ENCODE assay signal across 18 cellular contexts in the genomic region with DNA sequence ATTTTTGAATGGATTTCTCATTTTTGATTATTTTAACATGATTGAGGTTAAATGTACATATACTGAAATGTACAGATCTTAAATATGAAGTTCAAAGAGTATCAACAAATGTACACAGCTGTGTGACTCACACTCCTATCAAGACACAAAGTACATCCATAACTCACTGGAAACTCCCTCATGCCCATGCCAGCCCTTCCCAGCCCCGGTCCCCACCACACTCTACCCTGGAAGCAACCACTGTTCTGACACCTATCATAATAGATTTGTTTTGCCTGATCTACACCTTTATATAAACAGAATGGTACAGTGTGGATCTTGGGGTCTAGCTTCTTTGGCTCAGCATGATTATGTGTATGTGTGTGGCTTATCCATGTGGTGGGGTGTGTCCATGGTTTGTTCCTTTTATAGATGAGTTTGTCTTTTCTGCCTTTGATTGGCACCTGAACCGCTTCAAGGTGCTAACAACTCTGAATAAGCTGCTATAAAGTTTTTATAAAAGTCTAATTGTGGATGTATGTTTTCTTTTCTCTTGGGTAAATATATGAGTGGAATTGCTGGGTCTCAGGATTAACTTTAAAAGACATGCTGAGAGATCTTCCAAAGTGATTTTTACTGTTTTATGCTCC.
DNase-seq lines count a peak whose midpoint lies in the region; ATAC-seq and TF ChIP-seq lines count a peak whose summit lies in the region.
"Had no signal": no experiment of that assay in that cellular context is flagged by ENCODE, and none has a peak within 500 bp of the region (broad histone marks: within the 10 kb centered on the region; RNA-seq: fewer than 3 reads in every experiment).

No MANE protein-coding gene starts in this region.

- no peak overlapping the region for H2BK5ac ChIP-seq in H9 (ENCODE audit: insufficient read length, low read length)

- H3K79me2 ChIP-seq in PC-3 (ENCODE audit: low read length) (no peaks in the 10 kb centered on the region), neural progenitor cell (ENCODE audit: low read depth) (peaks cover 14% of the 10 kb centered on the region), H9 (ENCODE audit: insufficient read depth, low read length) (no peaks in the 10 kb centered on the region)

- H3K9me3 ChIP-seq in PC-3 (ENCODE audit: low read length) (no peaks in the 10 kb centered on the region), neural progenitor cell (ENCODE audit: low read depth) (no peaks in the 10 kb centered on the region), H9 (ENCODE audit: control insufficient read depth, low read depth, low read length) (peaks cover 5% of the 10 kb centered on the region), upper lobe of left lung (no peaks in the 10 kb centered on the region)
- H3K9me3 ChIP-seq: spleen had no signal

- POLR2A ChIA-PET in PC-3 (lab: Charles Lee; ENCODE audit: unreplicated experiment) = no interaction called here

- H3K4me3 ChIP-seq in PC-3 (ENCODE audit: low read length) = no peak overlapping the region
- H3K4me3 ChIP-seq in epithelial cell of proximal tubule (ENCODE audit: low read depth, low read length) = no peak overlapping the region
- H3K4me3 ChIP-seq in neural progenitor cell = no peak overlapping the region
- H3K4me3 ChIP-seq in upper lobe of left lung = no peak overlapping the region

- TF ChIP-seq POLR2A in upper lobe of left lung (IDR thresholded peaks at IDR 0.05) = no peak

- no peaks in the 10 kb centered on the region for H3K79me1 ChIP-seq in H9 (ENCODE audit: insufficient read depth, low read depth, low read length, poor library complexity, severe bottlenecking)

- DNase-seq in Calu3 = no peak
- peak; percentile 12 for DNase-seq in PC-3
- DNase-seq in epithelial cell of proximal tubule (ENCODE audit: low read depth) = peak; percentile 22
- DNase-seq in neural progenitor cell (ENCODE audit: low spot score) = no peak
- no peak for DNase-seq in H9
- no peak for DNase-seq in stimulated activated naive CD4-positive, alpha-beta T cell treated with Interleukin-2 at 50 U/mL for 16 hours (lab: John Stamatoyannopoulos, UW)
- DNase-seq in upper lobe of left lung = no peak
- DNase-seq: activated naive CD4-positive, alpha-beta T cell treated with anti-CD3 and anti-CD28 coated beads, Interleukin-2, amount 10 ng/mL, durations not matched to agents 7 days and 5 days; activated T-cell treated with anti-CD3 and anti-CD28 coated beads, Interleukin-2, amount 50 U/mL, for 1 hour; anterior cingulate cortex; CD4-positive, alpha-beta memory T cell; heart right ventricle; NCI-H1694; spleen; T-helper 1 cell had no signal

- H3K9ac ChIP-seq in PC-3 (ENCODE audit: low read length) = no peak overlapping the region
- no peak overlapping the region for H3K9ac ChIP-seq in neural progenitor cell
- no peak overlapping the region for H3K9ac ChIP-seq in H9 (ENCODE audit: extremely low read depth, insufficient read length, low read length)

- H3F3A ChIP-seq in PC-3 (ENCODE audit: low read length, unreplicated experiment) (no peaks in the 10 kb centered on the region), neural progenitor cell (ENCODE audit: low read depth) (peaks cover 23% of the 10 kb centered on the region)

- H3K4me3 Mint-ChIP-seq in Calu3 (ENCODE audit: low read depth, unreplicated experiment) (no peak overlapping the region), neural progenitor cell (no peak overlapping the region), H9 (no peak overlapping the region)
- H3K4me3 Mint-ChIP-seq: activated naive CD4-positive, alpha-beta T cell treated with anti-CD3 and anti-CD28 coated beads, Interleukin-2, amount 10 ng/mL, durations not matched to agents 7 days and 5 days; CD4-positive, alpha-beta memory T cell; natural killer cell treated with Interleukin-12 subunit alpha and Interleukin-12 subunit beta and Interleukin-15 and Interleukin-18, amount 100 ng/mL, for 72 hours had no signal

- H3K27me3 ChIP-seq in PC-3 (ENCODE audit: low read length) (no peaks in the 10 kb centered on the region), neural progenitor cell (no peaks in the 10 kb centered on the region), H9 (ENCODE audit: insufficient read depth, low read length) (peaks cover 2% of the 10 kb centered on the region; the same call in 1 of the 2 replicates), upper lobe of left lung (no peaks in the 10 kb centered on the region)
- H3K27me3 ChIP-seq: heart right ventricle had no signal

- H3K4me2 ChIP-seq in PC-3 (ENCODE audit: low read length) (no peak overlapping the region), neural progenitor cell (peak overlapping the region; percentile 47), H9 (ENCODE audit: insufficient read depth, insufficient read length, low read length) (no peak overlapping the region)

- H3K27ac ChIP-seq in PC-3 (ENCODE audit: low read length) = no peak overlapping the region
- peak overlapping the region; percentile 7 for H3K27ac ChIP-seq in neural progenitor cell
- no peak overlapping the region for H3K27ac ChIP-seq in H9 (ENCODE audit: insufficient read length, low read depth, low read length)
- H3K27ac ChIP-seq in upper lobe of left lung = no peak overlapping the region
- H3K27ac ChIP-seq: heart right ventricle, spleen had no signal

- H3K9me3 Mint-ChIP-seq in Calu3 (ENCODE audit: low read depth, unreplicated experiment) (no peaks in the 10 kb centered on the region), neural progenitor cell (peaks cover 24% of the 10 kb centered on the region), H9 (peaks cover 6% of the 10 kb centered on the region in 2 experiments)
- H3K9me3 Mint-ChIP-seq: natural killer cell treated with Interleukin-12 subunit alpha and Interleukin-12 subunit beta and Interleukin-15 and Interleukin-18, amount 100 ng/mL, for 72 hours had no signal

- whole genome bisulfite sequencing in H9 (ENCODE audit: extremely low coverage, insufficient read length, low lambda C conversion rate) = no CpG with 5 or more reads among the region's 2 CpGs
- 69 to 83% methylated on average over 2 of the region's 2 CpGs for WGBS in upper lobe of left lung, 2 donors

- H2BK20ac ChIP-seq in H9 (ENCODE audit: low read depth, low read length, poor library complexity, severe bottlenecking) = no peak overlapping the region

- no peak overlapping the region for H4K8ac ChIP-seq in H9 (replicated peaks; ENCODE audit: insufficient read length, low read depth, low read length)

- no peak for TF ChIP-seq EP300 in upper lobe of left lung (IDR thresholded peaks at IDR 0.05)

- H3T11ph ChIP-seq in H9 (ENCODE audit: low read length) = no peak overlapping the region

- H3K36me3 Mint-ChIP-seq in Calu3 (ENCODE audit: insufficient read depth, unreplicated experiment) (no peaks in the 10 kb centered on the region), neural progenitor cell (peaks cover 22% of the 10 kb centered on the region), H9 (ENCODE audit: insufficient read depth in 1 of 3, low read depth in 3 of 3) (peaks cover 3 to 7% (median 5%) of the 10 kb centered on the region in 3 experiments; a peak in 5 of 7 replicates)
- H3K36me3 Mint-ChIP-seq: activated naive CD4-positive, alpha-beta T cell treated with anti-CD3 and anti-CD28 coated beads, Interleukin-2, amount 10 ng/mL, durations not matched to agents 7 days and 5 days; CD4-positive, alpha-beta memory T cell; natural killer cell treated with Interleukin-12 subunit alpha and Interleukin-12 subunit beta and Interleukin-15 and Interleukin-18, amount 100 ng/mL, for 72 hours had no signal

- no peak overlapping the region for H3K18ac ChIP-seq in H9 (ENCODE audit: insufficient read length, low read depth, low read length)

- no peak overlapping the region for H3K23ac ChIP-seq in H9 (ENCODE audit: insufficient read length, low read depth, low read length)

- H2BK12ac ChIP-seq in H9 (ENCODE audit: insufficient read length, low read depth, low read length) = no peak overlapping the region

- no peak overlapping the region for H2BK120ac ChIP-seq in H9 (ENCODE audit: low read depth, low read length, poor library complexity, severe bottlenecking)

- H3K27me3 Mint-ChIP-seq in Calu3 (ENCODE audit: unreplicated experiment) = no peaks in the 10 kb centered on the region
- H3K27me3 Mint-ChIP-seq in neural progenitor cell (ENCODE audit: insufficient read depth, low read depth) = peaks cover 3% of the 10 kb centered on the region
- peaks cover 77% of the 10 kb centered on the region for H3K27me3 Mint-ChIP-seq in H9 (ENCODE audit: low read depth)
- H3K27me3 Mint-ChIP-seq: natural killer cell treated with Interleukin-12 subunit alpha and Interleukin-12 subunit beta and Interleukin-15 and Interleukin-18, amount 100 ng/mL, for 72 hours had no signal

- no peak overlapping the region for H3K56ac ChIP-seq in H9 (ENCODE audit: insufficient read length, low read depth, low read length)

- H3K4me1 ChIP-seq in PC-3 (ENCODE audit: insufficient read depth, low read length) (no peaks in the 10 kb centered on the region), neural progenitor cell (peaks cover 34% of the 10 kb centered on the region), H9 (ENCODE audit: insufficient read depth, low read length) (peaks cover 5% of the 10 kb centered on the region; the same call in 1 of the 2 replicates), upper lobe of left lung (peaks cover 0 to 19% (median 7%) of the 10 kb centered on the region in 4 donors)

- no peak overlapping the region for H2BK15ac ChIP-seq in H9 (ENCODE audit: low read depth, low read length)

- CTCF ChIA-PET in Calu3 (lab: Charles Lee) (interaction anchor here (0.8 kb wide), 1 partner anchor 386 kb away, joined by 3 read pairs; no protein-coding TSS in a partner anchor), PC-3 (lab: Charles Lee) (no interaction called here)

- no peak overlapping the region for H2AK5ac ChIP-seq in H9 (ENCODE audit: insufficient read length, low read length)

- H3K4me1 Mint-ChIP-seq in Calu3 (ENCODE audit: low read depth, unreplicated experiment) (peaks cover 22% of the 10 kb centered on the region), neural progenitor cell (peaks cover 37% of the 10 kb centered on the region), H9 (peaks cover 24 to 30% of the 10 kb centered on the region in 2 experiments)
- H3K4me1 Mint-ChIP-seq: activated naive CD4-positive, alpha-beta T cell treated with anti-CD3 and anti-CD28 coated beads, Interleukin-2, amount 10 ng/mL, durations not matched to agents 7 days and 5 days had no signal

- H3K27ac Mint-ChIP-seq in Calu3 (ENCODE audit: unreplicated experiment) (peak overlapping the region; percentile 29), neural progenitor cell (peak overlapping the region; percentile 68), H9 (no peak overlapping the region)
- H3K27ac Mint-ChIP-seq: activated naive CD4-positive, alpha-beta T cell treated with anti-CD3 and anti-CD28 coated beads, Interleukin-2, amount 10 ng/mL, durations not matched to agents 7 days and 5 days; CD4-positive, alpha-beta memory T cell had no signal

- H2AFZ ChIP-seq in PC-3 (ENCODE audit: low read length) = no peak overlapping the region
- H2AFZ ChIP-seq in neural progenitor cell (replicated peaks) = no peak overlapping the region
- H2AFZ ChIP-seq in H9 (ENCODE audit: low read length) = no peak overlapping the region

- ATAC-seq in PC-3 (peak; percentile 55), GM19395 (IDR thresholded peaks at IDR 0.05; ENCODE audit: unreplicated experiment) (no peak), upper lobe of left lung (ENCODE audit: low FRiP score in 2 of 2) (no peak)
- ATAC-seq: HCT116; natural killer cell treated with Interleukin-12 subunit alpha and Interleukin-12 subunit beta and Interleukin-15 and Interleukin-18, amount 100 ng/mL, for 72 hours had no signal

- H4K20me1 ChIP-seq in PC-3 (ENCODE audit: low read length) (no peaks in the 10 kb centered on the region), neural progenitor cell (ENCODE audit: low read depth) (no peaks in the 10 kb centered on the region), H9 (ENCODE audit: control insufficient read depth, insufficient read depth, insufficient read length) (no peaks in the 10 kb centered on the region)

- H3K4ac ChIP-seq in H9 (ENCODE audit: low read depth, low read length) = no peak overlapping the region

- H3K36me3 ChIP-seq in PC-3 (ENCODE audit: low read depth, low read length) (no peaks in the 10 kb centered on the region), neural progenitor cell (no peaks in the 10 kb centered on the region), upper lobe of left lung (no peaks in the 10 kb centered on the region)
- H3K36me3 ChIP-seq: heart right ventricle, spleen had no signal

- no peaks in the 10 kb centered on the region for H3K23me2 ChIP-seq in H9 (ENCODE audit: insufficient read length, low read depth, low read length, poor library complexity, severe bottlenecking)

- TF ChIP-seq CTCF in Calu3 (IDR thresholded peaks at IDR 0.05; ENCODE audit: unreplicated experiment) = no peak
- TF ChIP-seq CTCF in PC-3 (conservative IDR thresholded peaks at IDR 0.05; ENCODE audit: low read depth, low read length) = no peak
- no peak for TF ChIP-seq CTCF in epithelial cell of proximal tubule (conservative IDR thresholded peaks at IDR 0.05; ENCODE audit: low read depth, low read length)
- TF ChIP-seq CTCF in neural progenitor cell (IDR thresholded peaks at IDR 0.05) = no peak
- no peak for TF ChIP-seq CTCF in H9 (conservative IDR thresholded peaks at IDR 0.05)
- TF ChIP-seq CTCF in upper lobe of left lung (IDR thresholded peaks at IDR 0.05) = no peak

- H4K91ac ChIP-seq in H9 (ENCODE audit: insufficient read length, low read depth, low read length) = no peak overlapping the region

- H3K9me2 ChIP-seq in PC-3 (replicated peaks; ENCODE audit: low read length) = no peaks in the 10 kb centered on the region

- intact Hi-C loops in Calu3 (cut with micrococcal nuclease; ENCODE audit: unreplicated experiment) = no loop called here
- intact Hi-C loops in PC-3 (cut with micrococcal nuclease) = no loop called here

- no peak overlapping the region for H3K14ac ChIP-seq in H9 (ENCODE audit: insufficient read depth, low read length)

- no TSS peak for BruUV-seq in Calu3 (replicated peaks; lab: Mats Ljungman, UMichigan)
- BruUV-seq in PC-3 (replicated peaks; lab: Mats Ljungman, UMichigan) = no TSS peak

- no peak overlapping the region for H4K5ac ChIP-seq in H9 (ENCODE audit: insufficient read length, low read depth, low read length)

Comparison
In these comparisons a context has a peak if more than half of its experiments do, and no peak if none do; other contexts are left out.
1. DNase-seq: peak in PC-3 (single experiment) and epithelial cell of proximal tubule (single experiment); none in Calu3 (single experiment), neural progenitor cell (single experiment), H9 (single experiment), stimulated activated naive CD4-positive, alpha-beta T cell treated with Interleukin-2 at 50 U/mL for 16 hours (single experiment) and upper lobe of left lung (0 of 2).
2. H3K27ac Mint-ChIP-seq: peak in Calu3 (single experiment) and neural progenitor cell (single experiment); none in H9 (0 of 3).